In genomic region chr2:42227491-42227890, GRCh38 we compare ENCODE assay signal across 19 cellular contexts.
"Had no signal": no experiment of that assay in that cellular context is flagged by ENCODE, and none has a peak within 500 bp of the region (broad histone marks: within the 10 kb centered on the region; RNA-seq: fewer than 3 reads in every experiment).

No MANE protein-coding gene starts in this region.

- H3K27me3 Mint-ChIP-seq: activated CD4-positive, alpha-beta T cell treated with anti-CD3 and anti-CD28 coated beads for 36 hours; brain; progenitor cell of endocrine pancreas; stimulated activated naive CD8-positive, alpha-beta T cell treated with anti-CD3 and anti-CD28 coated beads, Interleukin-15, amount 100 ng/mL, for 72 hours had no signal

- H3K27ac Mint-ChIP-seq: activated CD4-positive, alpha-beta T cell treated with anti-CD3 and anti-CD28 coated beads for 36 hours; WTC11 had no signal

- H3K4me3 ChIP-seq: dorsolateral prefrontal cortex, lower lobe of right lung, suprapubic skin, vagina had no signal

- H3K9me3 ChIP-seq: lower lobe of right lung, suprapubic skin, vagina had no signal

- DNase-seq: activated CD4-positive, alpha-beta T cell treated with anti-CD3 and anti-CD28 coated beads for 36 hours; activated CD4-positive, alpha-beta T cell treated with anti-CD3 and anti-CD28 coated beads, Interleukin-2, amount 50 U/mL, for 48 hours; activated effector memory CD4-positive, alpha-beta T cell treated with anti-CD3 and anti-CD28 coated beads, Interleukin-2, amount 50 U/mL, for 16 hours; activated T-cell treated with anti-CD3 and anti-CD28 coated beads, Interleukin-2, amount 50 U/mL, for 4 hours; anterior cingulate cortex; central memory CD4-positive, alpha-beta T cell; dorsolateral prefrontal cortex; erythroblast; foreskin melanocyte; lower lobe of right lung; stimulated activated CD4-positive, alpha-beta T cell treated with anti-CD3 and anti-CD28 coated beads, Interleukin-12 subunit alpha, Interleukin-12 subunit beta, amount 100 ng/mL, for 4 hours; stimulated activated CD4-positive, alpha-beta T cell treated with anti-CD3 and anti-CD28 coated beads, Interleukin-2, amount 100 ng/mL, for 24 hours; stimulated activated naive CD8-positive, alpha-beta T cell treated with anti-CD3 and anti-CD28 coated beads, Interleukin-15, amount 100 ng/mL, for 72 hours; trophoblast cell had no signal

- H3K36me3 ChIP-seq: lower lobe of right lung, suprapubic skin, vagina had no signal

- H3K36me3 Mint-ChIP-seq: WTC11 had no signal

- H3K4me3 Mint-ChIP-seq: activated CD4-positive, alpha-beta T cell treated with anti-CD3 and anti-CD28 coated beads for 36 hours; activated T-cell treated with anti-CD3 and anti-CD28 coated beads, Interleukin-2, amount 50 U/mL, for 4 hours; brain; stimulated activated naive CD8-positive, alpha-beta T cell treated with anti-CD3 and anti-CD28 coated beads, Interleukin-15, amount 100 ng/mL, for 72 hours; WTC11 had no signal

- ATAC-seq: activated CD4-positive, alpha-beta T cell treated with anti-CD3 and anti-CD28 coated beads for 36 hours; activated T-cell treated with anti-CD3 and anti-CD28 coated beads, Interleukin-2, amount 50 U/mL, for 4 hours; lower lobe of right lung; stimulated activated naive CD8-positive, alpha-beta T cell treated with anti-CD3 and anti-CD28 coated beads, Interleukin-15, amount 100 ng/mL, for 72 hours; WTC11 had no signal

- H3K27ac ChIP-seq: dorsolateral prefrontal cortex, lower lobe of right lung, suprapubic skin, vagina had no signal

- H3K27me3 ChIP-seq: dorsolateral prefrontal cortex, suprapubic skin, vagina had no signal

- H3K9me3 Mint-ChIP-seq: activated T-cell treated with anti-CD3 and anti-CD28 coated beads, Interleukin-2, amount 50 U/mL, for 4 hours; brain; stimulated activated naive CD8-positive, alpha-beta T cell treated with anti-CD3 and anti-CD28 coated beads, Interleukin-15, amount 100 ng/mL, for 72 hours; WTC11 had no signal
